In genomic region chr14:26984318-26985177, GRCh38 we compare ENCODE assay signal across 7 cellular contexts.
DNase-seq lines count a peak whose midpoint lies in the region; ATAC-seq, FAIRE-seq and TF ChIP-seq lines count a peak whose summit lies in the region.

No MANE protein-coding gene starts in this region.

- no peaks in the 10 kb centered on the region for H3K79me2 ChIP-seq in mammary epithelial cell (ENCODE audit: insufficient read depth, low read length)

- H3K4me1 ChIP-seq in mammary epithelial cell (ENCODE audit: insufficient read depth, low read length) (no peaks in the 10 kb centered on the region), tibial artery (no peaks in the 10 kb centered on the region)

- WGBS in mammary epithelial cell (ENCODE audit: low coverage, missing lambda C conversion rate): 26% methylated on average over 9 of the region's 9 CpGs

- FAIRE-seq in G401.6 (lab: Jason Lieb, UNC): peak; percentile 87

- CTCF ChIA-PET in mammary epithelial cell (lab: Charles Lee; ENCODE audit: low non-redundant PET): no interaction called here

- H3K27me3 ChIP-seq in mammary epithelial cell (ENCODE audit: insufficient read depth, low read length) (no peaks in the 10 kb centered on the region), tibial artery (no peaks in the 10 kb centered on the region)

- peak; percentile 36 to 56 for TF ChIP-seq CTCF in mammary epithelial cell (conservative IDR thresholded peaks at IDR 0.05 in 1 of 2, IDR thresholded peaks at IDR 0.05 in 1 of 2; ENCODE audit: extremely low read depth in 1 of 2, insufficient read depth in 1 of 2, low read depth in 1 of 2, low read length in 2 of 2)
- TF ChIP-seq CTCF in tibial artery (IDR thresholded peaks at IDR 0.05): peak; percentile 52 to 53

- BruUV-seq in mammary epithelial cell (replicated peaks; lab: Mats Ljungman, UMichigan): no TSS peak

- H3K4me3 ChIP-seq in mammary epithelial cell (replicated peaks in 1 of 3; ENCODE audit: insufficient read depth in 1 of 3, low read depth in 2 of 3, low read length in 3 of 3) (no peak overlapping the region), tibial artery (no peak overlapping the region)

- no peak overlapping the region for H3K4me2 ChIP-seq in mammary epithelial cell (ENCODE audit: insufficient read depth, low read depth, low read length)

- H3K9me3 ChIP-seq in mammary epithelial cell (replicated peaks; ENCODE audit: insufficient read depth, low read length) (peaks cover 21% of the 10 kb centered on the region), tibial artery (no peaks in the 10 kb centered on the region)

- no peak overlapping the region for H3K9ac ChIP-seq in mammary epithelial cell (ENCODE audit: insufficient read depth, low read length)

- intact Hi-C loops in mammary epithelial cell (cut with micrococcal nuclease): loop anchor here (2.0 kb wide), 1 partner anchor 730 kb away; no protein-coding TSS in a partner anchor
- intact Hi-C loops in tibial artery (cut with DNase I; ENCODE audit: low total_unique reads): no loop called here

- H4K20me1 ChIP-seq in mammary epithelial cell (ENCODE audit: insufficient read depth, low read length): no peaks in the 10 kb centered on the region

- in situ Hi-C loops in mammary epithelial cell (cut with MboI; ENCODE audit: low sequenced_read_pairs in 2 of 2): no loop called here

- peak; percentile 68 for ATAC-seq in HG03432 (IDR thresholded peaks at IDR 0.05; ENCODE audit: unreplicated experiment)

- H3K36me3 ChIP-seq in mammary epithelial cell (ENCODE audit: insufficient read depth, low read length) (no peaks in the 10 kb centered on the region), tibial artery (no peaks in the 10 kb centered on the region)

- dilution Hi-C loops in mammary epithelial cell (cut with HindIII; ENCODE audit: low sequenced_read_pairs): no loop called here

- no peak overlapping the region for H2AFZ ChIP-seq in mammary epithelial cell (ENCODE audit: low read depth, low read length)

- H3K27ac ChIP-seq in mammary epithelial cell (ENCODE audit: insufficient read depth, low read depth, low read length) (no peak overlapping the region), tibial artery (no peak overlapping the region)

- DNase-seq in NCI-H748 (lab: John Stamatoyannopoulos, UW; ENCODE audit: unreplicated experiment) (peak; percentile 75), mammary epithelial cell (peak; percentile 1), kidney tubule cell (ENCODE audit: low spot score) (peak; percentile 63), tibial artery (peak; percentile 60 to 67), GF-D8 (lab: John Stamatoyannopoulos, UW) (no peak)
